Comparison of ENCODE assay signal across 11 cellular contexts in the genomic region with DNA sequence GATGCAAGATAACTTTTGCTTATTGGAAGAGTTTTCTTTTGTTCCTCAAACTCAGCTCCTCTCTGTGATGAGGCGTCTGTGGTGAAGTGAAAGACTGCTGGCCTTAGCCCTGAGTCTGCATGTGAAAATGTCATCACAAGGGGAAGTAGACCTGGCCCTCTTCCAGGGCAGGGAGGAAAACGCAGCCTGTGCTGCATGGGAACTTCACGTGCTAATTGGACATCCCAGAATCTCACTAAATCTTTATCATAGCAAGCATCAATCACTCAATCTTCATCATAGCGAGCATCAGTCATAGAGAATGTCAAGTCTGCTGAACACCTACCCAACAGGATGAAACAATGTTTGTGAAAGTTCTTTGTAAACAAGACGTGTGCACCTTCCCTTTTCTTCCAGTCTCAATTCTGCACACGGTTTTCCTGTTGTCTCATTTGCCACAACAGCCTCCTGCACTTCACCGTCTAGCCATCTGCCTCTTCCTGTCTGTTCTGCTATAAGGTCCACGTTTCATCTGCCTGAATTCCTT.
A peak's percentile ranks its signal among the peaks of the same experiment; 100 is the strongest.
DNase-seq lines count a peak whose midpoint lies in the region; ATAC-seq and TF ChIP-seq lines count a peak whose summit lies in the region.
"Had no signal": no experiment of that assay in that cellular context is flagged by ENCODE, and none has a peak within 500 bp of the region (broad histone marks: within the 10 kb centered on the region; RNA-seq: fewer than 3 reads in every experiment).

No MANE protein-coding gene starts in this region.

- H3K27ac Mint-ChIP-seq in nephron progenitor cell, result peak overlapping the region; percentile 80

- DNase-seq in EL (peak; percentile 6), OCI-M1 (lab: John Stamatoyannopoulos, UW) (peak; percentile 6), foreskin fibroblast (peak; percentile 60 to 79), nephron progenitor cell (no peak), NCI-H82 treated with DMSO at 0.1 percent for 48 hours (lab: John Stamatoyannopoulos, UW; ENCODE audit: unreplicated experiment) (no peak)
- DNase-seq in stimulated activated naive CD4-positive, alpha-beta T cell treated with Interleukin-2 at 50 U/mL for 16 hours (lab: John Stamatoyannopoulos, UW), result no peak
- DNase-seq: DMS153; stimulated activated CD4-positive, alpha-beta T cell treated with anti-CD3 and anti-CD28 coated beads, Interleukin-15, amount 100 ng/mL, for 24 hours; stomach had no signal

- no peak overlapping the region for H3K4me3 ChIP-seq in foreskin fibroblast (ENCODE audit: low read depth in 1 of 2, low read length in 2 of 2)
- H3K4me3 ChIP-seq: stomach had no signal

- H3K27me3 Mint-ChIP-seq in nephron progenitor cell (ENCODE audit: low read depth, poor library complexity), result peaks cover 19% of the 10 kb centered on the region

- ATAC-seq in GM19328 (IDR thresholded peaks at IDR 0.05; ENCODE audit: unreplicated experiment) (no peak), HG03442 (IDR thresholded peaks at IDR 0.05; ENCODE audit: unreplicated experiment) (no peak)

- H3K36me3 Mint-ChIP-seq in nephron progenitor cell (ENCODE audit: low read depth), result peaks cover 23% of the 10 kb centered on the region

- TF ChIP-seq CTCF in foreskin fibroblast (IDR thresholded peaks at IDR 0.05; ENCODE audit: low read depth, low read length), result no peak
- TF ChIP-seq CTCF in nephron progenitor cell (IDR thresholded peaks at IDR 0.05), result no peak

- no peak overlapping the region for H3K4me3 Mint-ChIP-seq in nephron progenitor cell

- H3K4me1 Mint-ChIP-seq in nephron progenitor cell, result peaks cover 80% of the 10 kb centered on the region

- peaks cover 18% of the 10 kb centered on the region for H3K9me3 Mint-ChIP-seq in nephron progenitor cell

Comparison
In these comparisons a context has a peak if more than half of its experiments do, and no peak if none do; other contexts are left out.
1. DNase-seq: peak in EL (single experiment), OCI-M1 (single experiment) and foreskin fibroblast (2 of 2); none in nephron progenitor cell (single experiment), stimulated activated naive CD4-positive, alpha-beta T cell treated with Interleukin-2 at 50 U/mL for 16 hours (single experiment) and NCI-H82 treated with DMSO at 0.1 percent for 48 hours (single experiment).